Comparison of ENCODE assay signal across 8 cellular contexts in genomic region chr10:86710987-86711236, GRCh38. TPM values are rescaled to one million over a fixed set of nuclear protein-coding genes. Genes with fewer than 3 reads are reported as not detected.
DNase-seq lines count a peak whose midpoint lies in the region; ATAC-seq and TF ChIP-seq lines count a peak whose summit lies in the region.

No MANE protein-coding gene starts in this region.

- no peaks in the 10 kb centered on the region for H3K9me3 ChIP-seq in CD4-positive, alpha-beta T cell (ENCODE audit: control insufficient read depth, low read length)
- no peaks in the 10 kb centered on the region for H3K9me3 ChIP-seq in breast epithelium

- peak overlapping the region; percentile 95 for H3K4me3 Mint-ChIP-seq in CD4-positive, alpha-beta T cell
- H3K4me3 Mint-ChIP-seq in nephron, result peak overlapping the region; percentile 85 to 88 (median 86)

- intact Hi-C loops in CD4-positive, alpha-beta T cell (cut with DNase I, micrococcal nuclease), result loop anchor here (1.0 to 5.0 kb wide), 8 partner anchors 45 to 381 kb away; partner anchors contain the start of genes BMPR1A (in 2 of the 2) and GLUD1 (in 1 of the 2)
- intact Hi-C loops in breast epithelium (cut with DNase I; ENCODE audit: low total_unique reads), result no loop called here

- ATAC-seq in CD4-positive, alpha-beta T cell (ENCODE audit: poor library complexity), result peak; percentile 15
- ATAC-seq in HG03095 (IDR thresholded peaks at IDR 0.05; ENCODE audit: unreplicated experiment), result no peak
- ATAC-seq in HG03196 (IDR thresholded peaks at IDR 0.05; ENCODE audit: unreplicated experiment), result no peak

- H3K4me1 ChIP-seq in breast epithelium, result no peaks in the 10 kb centered on the region

- no peaks in the 10 kb centered on the region for H3K36me3 ChIP-seq in breast epithelium

- H3K9me3 Mint-ChIP-seq in CD4-positive, alpha-beta T cell, result no peaks in the 10 kb centered on the region
- no peaks in the 10 kb centered on the region for H3K9me3 Mint-ChIP-seq in nephron

- TF ChIP-seq POLR2A in breast epithelium (IDR thresholded peaks at IDR 0.05), result no peak

- no peak for DNase-seq in CD4-positive, alpha-beta T cell
- DNase-seq in HL-60 (ENCODE audit: low read depth in 1 of 2, low spot score in 1 of 2) (no peak), breast epithelium (ENCODE audit: low spot score in 2 of 2) (no peak), DMS153 (lab: John Stamatoyannopoulos, UW) (no peak)
- DNase-seq in stimulated activated CD4-positive, alpha-beta T cell treated with anti-CD3 and anti-CD28 coated beads, Interleukin-12 subunit alpha, Interleukin-12 subunit beta, amount 100 ng/mL, for 4 hours, result no peak

- H3K4me3 ChIP-seq in HL-60 (replicated peaks; ENCODE audit: insufficient read depth, low read length) (no peak overlapping the region), breast epithelium (peak overlapping the region; percentile 72 to 86 (median 84))

- H3K27me3 ChIP-seq in CD4-positive, alpha-beta T cell (ENCODE audit: control insufficient read depth, insufficient read depth, low read length), result no peaks in the 10 kb centered on the region
- no peaks in the 10 kb centered on the region for H3K27me3 ChIP-seq in HL-60 (ENCODE audit: insufficient read depth, poor library complexity, severe bottlenecking)
- H3K27me3 ChIP-seq in breast epithelium, result no peaks in the 10 kb centered on the region

- peaks cover 6% of the 10 kb centered on the region for H3K36me3 Mint-ChIP-seq in CD4-positive, alpha-beta T cell (ENCODE audit: low read depth)
- no peaks in the 10 kb centered on the region for H3K36me3 Mint-ChIP-seq in nephron (ENCODE audit: low read depth)

- TF ChIP-seq CTCF in CD4-positive, alpha-beta T cell (IDR thresholded peaks at IDR 0.05), result no peak
- TF ChIP-seq CTCF in HL-60 (IDR thresholded peaks at IDR 0.05; ENCODE audit: insufficient read depth, low read length) (no peak), breast epithelium (IDR thresholded peaks at IDR 0.05) (peak in 1 of 3 donors; percentile 71), nephron (IDR thresholded peaks at IDR 0.05; ENCODE audit: unreplicated experiment in 3 of 3) (peak in 1 of 3 experiments; percentile 92)

- POLR2A ChIA-PET in CD4-positive, alpha-beta T cell (lab: Charles Lee), result interaction anchor here (1.0 to 3.0 kb wide), 4 partner anchors 9 to 311 kb away, joined by 3 to 29 read pairs (median 6); partner anchors contain the start of gene BMPR1A

- CTCF ChIA-PET in CD4-positive, alpha-beta T cell (lab: Charles Lee), result no interaction called here

- peaks cover 20% of the 10 kb centered on the region for H3K4me1 Mint-ChIP-seq in CD4-positive, alpha-beta T cell (ENCODE audit: low read depth)
- peaks cover 39% of the 10 kb centered on the region for H3K4me1 Mint-ChIP-seq in nephron

- no peaks in the 10 kb centered on the region for H3K27me3 Mint-ChIP-seq in CD4-positive, alpha-beta T cell
- peaks cover 6% of the 10 kb centered on the region for H3K27me3 Mint-ChIP-seq in nephron (ENCODE audit: low read depth)

- peak overlapping the region; percentile 95 for H3K27ac Mint-ChIP-seq in CD4-positive, alpha-beta T cell
- H3K27ac Mint-ChIP-seq in nephron, result peak overlapping the region; percentile 96 to 98 (median 97)

- H3K27ac ChIP-seq in CD4-positive, alpha-beta T cell (ENCODE audit: low read depth, low read length), result peak overlapping the region; percentile 78
- H3K27ac ChIP-seq in HL-60 (replicated peaks) (peak overlapping the region; percentile 62), breast epithelium (peak overlapping the region; percentile 96 to 97)

RNA-seq across cellular contexts. Expression of gene LDB3, which starts 42.6 kb away (rescaled TPM):
- total RNA-seq in CD4-positive, alpha-beta T cell, result under 1 TPM; 0.05 to 0.08 TPM
- total RNA-seq in breast epithelium, result 1 to 10 TPM in 2 of 3 donors, under 1 TPM in 1; 0.98 to 2.9 (median 1.3) TPM

RNA-seq across cellular contexts. Expression of gene BMPR1A, which starts 45.5 kb away (rescaled TPM):
- total RNA-seq in CD4-positive, alpha-beta T cell, result 1 to 10 TPM; 1.9 to 2.6 TPM
- total RNA-seq in breast epithelium, result 10 to 100 TPM; 49.8 to 87.2 (median 57.4) TPM

RNA-seq across cellular contexts. Expression of gene OPN4, which starts 56.6 kb away (rescaled TPM):
- not detected for total RNA-seq in CD4-positive, alpha-beta T cell
- total RNA-seq in breast epithelium, result not detected

Comparison
In these comparisons a context has a peak if more than half of its experiments do, and no peak if none do; other contexts are left out.
1. RNA of gene BMPR1A, which starts 45.5 kb away (total RNA-seq): 49.8 to 87.2 TPM in breast epithelium; 1.9 to 2.6 TPM in CD4-positive, alpha-beta T cell; every median in the first group is over 10 times any median in the second.
2. Peak in every context shown above with its lines, with median percentiles within 50 percentile points of each other: H3K27ac ChIP-seq.